In genomic region chr12:93476555-93476954, GRCh38 we compare ENCODE assay signal across 21 cellular contexts. TPM values are rescaled to one million over a fixed set of nuclear protein-coding genes. Genes with fewer than 3 reads are reported as not detected.
A peak's percentile ranks its signal among the peaks of the same experiment; 100 is the strongest.
DNase-seq lines count a peak whose midpoint lies in the region; ATAC-seq and TF ChIP-seq lines count a peak whose summit lies in the region.
"Had no signal": no experiment of that assay in that cellular context is flagged by ENCODE, and none has a peak within 500 bp of the region (broad histone marks: within the 10 kb centered on the region; RNA-seq: fewer than 3 reads in every experiment).

No MANE protein-coding gene starts in this region.

- H3K27me3 Mint-ChIP-seq in T-helper 17 cell = no peaks in the 10 kb centered on the region
- H3K27me3 Mint-ChIP-seq: CD4-positive, CD25-positive, alpha-beta regulatory T cell; CD8-positive, alpha-beta memory T cell had no signal

- no peaks in the 10 kb centered on the region for H3K27me3 ChIP-seq in HUES6 (ENCODE audit: control insufficient read depth, insufficient read depth, low read length)
- H3K27me3 ChIP-seq in right lobe of liver = no peaks in the 10 kb centered on the region
- H3K27me3 ChIP-seq: BE2C had no signal

- H3K27ac ChIP-seq in HUES6 (ENCODE audit: low read depth, low read length) = 0 out of 2 replicates have a peak overlapping the region, but pooled peaks have one; percentile 27
- no peak overlapping the region for H3K27ac ChIP-seq in right lobe of liver
- H3K27ac ChIP-seq: KMS-11 had no signal

- H3K36me3 ChIP-seq in HUES6 (ENCODE audit: control insufficient read depth, insufficient read depth, low read length) = peaks cover 86% of the 10 kb centered on the region
- H3K36me3 ChIP-seq in right lobe of liver = peaks cover 0 to 32% (median 7%) of the 10 kb centered on the region in 4 donors

- H3K4me3 Mint-ChIP-seq in T-helper 17 cell = no peak overlapping the region
- H3K4me3 Mint-ChIP-seq: CD4-positive, CD25-positive, alpha-beta regulatory T cell; CD8-positive, alpha-beta memory T cell had no signal

- peaks cover 3% of the 10 kb centered on the region for H3K36me3 Mint-ChIP-seq in T-helper 17 cell (ENCODE audit: low read depth)

- no peak overlapping the region for H3K9ac ChIP-seq in HUES6 (ENCODE audit: low read length)
- H3K9ac ChIP-seq: KMS-11 had no signal

- peak overlapping the region; percentile 54 for H3K27ac Mint-ChIP-seq in T-helper 17 cell

- no peak for TF ChIP-seq POLR2A in right lobe of liver (IDR thresholded peaks at IDR 0.05)

- H3K4me3 ChIP-seq in HUES6 (ENCODE audit: low read depth, low read length) = no peak overlapping the region
- no peak overlapping the region for H3K4me3 ChIP-seq in fibroblast of villous mesenchyme (ENCODE audit: low read depth, low read length)
- no peak overlapping the region for H3K4me3 ChIP-seq in right lobe of liver

- H3K4me1 ChIP-seq in HUES6 (ENCODE audit: control insufficient read depth, insufficient read depth, low read length) (no peaks in the 10 kb centered on the region), right lobe of liver (peaks cover 0 to 5% (median 0%) of the 10 kb centered on the region in 4 donors)
- H3K4me1 ChIP-seq: BE2C had no signal

- no peak for DNase-seq in T-helper 17 cell
- peak; percentile 21 for DNase-seq in fibroblast of villous mesenchyme (ENCODE audit: low read depth)
- no peak for DNase-seq in right lobe of liver
- DNase-seq in middle frontal gyrus (ENCODE audit: extremely low spot score, low spot score) = no peak
- DNase-seq in GM20000 (ENCODE audit: low spot score) = no peak
- no peak for DNase-seq in NAMALWA (ENCODE audit: low spot score)
- DNase-seq: ACHN; BE2C; C1 segment of cervical spinal cord; CD4-positive, CD25-positive, alpha-beta regulatory T cell; CD8-positive, alpha-beta memory T cell; COR-L47; DMS 273 treated with DMSO at 0.1 percent for 48 hours; DMS53; DND-41; EL; GOT3; H7 had no signal

- H3K9me3 ChIP-seq in HUES6 (ENCODE audit: control insufficient read depth, insufficient read depth, low read depth, low read length) (no peaks in the 10 kb centered on the region), T-helper 17 cell (ENCODE audit: control insufficient read depth, low read length, poor library complexity, severe bottlenecking) (no peaks in the 10 kb centered on the region), right lobe of liver (no peaks in the 10 kb centered on the region)
- H3K9me3 ChIP-seq: BE2C had no signal

- TF ChIP-seq CTCF in fibroblast of villous mesenchyme (IDR thresholded peaks at IDR 0.05; ENCODE audit: insufficient read depth, low read depth, low read length) (no peak), right lobe of liver (IDR thresholded peaks at IDR 0.05) (no peak), GM20000 (IDR thresholded peaks at IDR 0.05; ENCODE audit: extremely low read depth, missing control alignments) (no peak)

- H3K4me1 Mint-ChIP-seq in T-helper 17 cell = peaks cover 4% of the 10 kb centered on the region

- intact Hi-C loops in right lobe of liver (cut with DNase I) = no loop called here

- ATAC-seq in T-helper 17 cell (no peak), right lobe of liver (peak; percentile 63 to 77 (median 75)), GM21737 (IDR thresholded peaks at IDR 0.05; ENCODE audit: unreplicated experiment) (no peak)

RNA-seq across cellular contexts. Expression of gene MRPL42, which starts 9.2 kb away (rescaled TPM):
- total RNA-seq in T-helper 17 cell (10 to 100 TPM; 34.7 to 39.9 TPM), fibroblast of villous mesenchyme (29.3 and 57.0 TPM in 2 replicates), right lobe of liver (10 to 100 TPM; 25.8 to 44.5 (median 32.1) TPM)

RNA-seq across cellular contexts. Expression of gene UBE2N, which starts 34.8 kb away (rescaled TPM):
- total RNA-seq in T-helper 17 cell (10 to 100 TPM; 94.1 to 99.6 TPM), fibroblast of villous mesenchyme (91.8 and 104 TPM in 2 replicates), right lobe of liver (10 to 100 TPM; 22.0 to 36.2 (median 28.6) TPM)

Comparison
In these comparisons a context has a peak if more than half of its experiments do, and no peak if none do; other contexts are left out.
1. ATAC-seq: peak in right lobe of liver (4 of 4); none in T-helper 17 cell (single experiment) and GM21737 (single experiment).